13 cellular contexts compared by ENCODE assay signal in genomic region chr3:65400893-65401292, GRCh38.
"Had no signal": no experiment of that assay in that cellular context is flagged by ENCODE, and none has a peak within 500 bp of the region (broad histone marks: within the 10 kb centered on the region; RNA-seq: fewer than 3 reads in every experiment).

No MANE protein-coding gene starts in this region.

- H3K27ac ChIP-seq: foreskin keratinocyte, ovary, stomach, vagina had no signal

- H3K4me1 Mint-ChIP-seq: activated naive CD8-positive, alpha-beta T cell treated with anti-CD3 and anti-CD28 coated beads for 36 hours; natural killer cell had no signal

- H3K36me3 Mint-ChIP-seq: activated CD4-positive, alpha-beta memory T cell treated with anti-CD3 and anti-CD28 coated beads for 36 hours; activated naive CD8-positive, alpha-beta T cell treated with anti-CD3 and anti-CD28 coated beads for 36 hours; natural killer cell had no signal

- H3K27ac Mint-ChIP-seq: activated CD4-positive, alpha-beta memory T cell treated with anti-CD3 and anti-CD28 coated beads for 36 hours; activated naive CD8-positive, alpha-beta T cell treated with anti-CD3 and anti-CD28 coated beads for 36 hours; natural killer cell had no signal

- H3K27me3 Mint-ChIP-seq: activated CD4-positive, alpha-beta memory T cell treated with anti-CD3 and anti-CD28 coated beads for 36 hours; activated naive CD8-positive, alpha-beta T cell treated with anti-CD3 and anti-CD28 coated beads for 36 hours had no signal

- H3K9me3 Mint-ChIP-seq: activated naive CD8-positive, alpha-beta T cell treated with anti-CD3 and anti-CD28 coated beads for 36 hours had no signal

- H3K4me3 ChIP-seq: lung, ovary, stomach, vagina had no signal

- ATAC-seq: foreskin keratinocyte, heart left ventricle, natural killer cell had no signal

- H3K4me3 Mint-ChIP-seq: activated CD4-positive, alpha-beta memory T cell treated with anti-CD3 and anti-CD28 coated beads for 36 hours; activated naive CD8-positive, alpha-beta T cell treated with anti-CD3 and anti-CD28 coated beads for 36 hours; natural killer cell had no signal

- H3K9me3 ChIP-seq: heart left ventricle, ovary, stomach, vagina had no signal

- H3K36me3 ChIP-seq: ovary, stomach, vagina had no signal

- H3K27me3 ChIP-seq: foreskin keratinocyte, heart left ventricle, ovary, stomach, vagina had no signal

- DNase-seq: activated CD4-positive, alpha-beta memory T cell treated with anti-CD3 and anti-CD28 coated beads for 36 hours; activated gamma-delta T cell treated with Interleukin-2 at 50 U/mL for 16 hours; activated naive CD8-positive, alpha-beta T cell treated with anti-CD3 and anti-CD28 coated beads for 36 hours; activated T-cell treated with anti-CD3 and anti-CD28 coated beads, Interleukin-2, amount 50 U/mL, for 48 hours; foreskin keratinocyte; heart left ventricle; natural killer cell; ovary; stimulated activated CD4-positive, alpha-beta T cell treated with anti-CD3 and anti-CD28 coated beads, Interleukin-15, amount 100 ng/mL, for 24 hours; stimulated activated CD4-positive, alpha-beta T cell treated with anti-CD3 and anti-CD28 coated beads, Interleukin-4, amount 100 ng/mL, for 4 hours; stomach had no signal

- H3K4me1 ChIP-seq: stomach, vagina had no signal
